ENCODE assay signal across 8 cellular contexts in genomic region chr2:64987963-64988419, GRCh38. TPM values are rescaled to one million over a fixed set of nuclear protein-coding genes. Genes with fewer than 3 reads are reported as not detected.
A peak's percentile ranks its signal among the peaks of the same experiment; 100 is the strongest.
DNase-seq lines count a peak whose midpoint lies in the region; ATAC-seq lines count a peak whose summit lies in the region.

No MANE protein-coding gene starts in this region.

- peaks cover 19 to 37% (median 30%) of the 10 kb centered on the region in 11 experiments; a peak in 17 of 22 replicates for H4K20me1 ChIP-seq in BLaER1 treated with 17β-estradiol and CSF1 and Interleukin-3, amounts not matched to agents 10 nM and 100 nM

- H3K9ac ChIP-seq in BLaER1 treated with 17β-estradiol and CSF1 and Interleukin-3, amounts not matched to agents 10 nM and 100 nM: peak overlapping the region; percentile 86 to 95 (median 92)
- H3K9ac ChIP-seq in HUES48 (ENCODE audit: low read depth, low read length): peak overlapping the region; percentile 62

- peaks cover 30 to 49% (median 42%) of the 10 kb centered on the region in 10 experiments for H3K4me1 ChIP-seq in BLaER1 treated with 17β-estradiol and CSF1 and Interleukin-3, amounts not matched to agents 10 nM and 100 nM
- H3K4me1 ChIP-seq in HUES48 (ENCODE audit: control insufficient read depth, insufficient read depth, low read length): no peaks in the 10 kb centered on the region; the same call in 1 of the 2 replicates

- no peaks in the 10 kb centered on the region for H3K9me3 ChIP-seq in BLaER1 treated with 17β-estradiol and CSF1 and Interleukin-3, amounts not matched to agents 10 nM and 100 nM (replicated peaks in 1 of 11)
- H3K9me3 ChIP-seq in HUES48 (ENCODE audit: control insufficient read depth, insufficient read depth, low read length): no peaks in the 10 kb centered on the region

- no peak for ATAC-seq in GM19023 (IDR thresholded peaks at IDR 0.05; ENCODE audit: unreplicated experiment)

- H3K4me3 ChIP-seq in BLaER1 treated with 17β-estradiol and CSF1 and Interleukin-3, amounts not matched to agents 10 nM and 100 nM: peak overlapping the region; percentile 71 to 93 (median 86)
- H3K4me3 ChIP-seq in HUES48 (ENCODE audit: low read depth, low read length): peak overlapping the region; percentile 68

- DNase-seq in iPS-NIHi7 (ENCODE audit: extremely low spot score) (peak; percentile 69), substantia nigra (lab: John Stamatoyannopoulos, UW) (no peak), NCI-H446 (lab: John Stamatoyannopoulos, UW) (no peak)
- no peak for DNase-seq in stimulated activated CD4-positive, alpha-beta T cell treated with anti-CD3 and anti-CD28 coated beads, Interleukin-2, amount 100 ng/mL, for 24 hours

- WGBS in adipose tissue, 3 donors: 2 to 5% (median 4%) methylated on average over 12 of the region's 12 CpGs

- H3K27me3 ChIP-seq in BLaER1 treated with 17β-estradiol and CSF1 and Interleukin-3, amounts not matched to agents 10 nM and 100 nM: no peaks in the 10 kb centered on the region
- peaks cover 69% of the 10 kb centered on the region for H3K27me3 ChIP-seq in HUES48 (ENCODE audit: control insufficient read depth, insufficient read depth, low read length)

- peaks cover 0 to 12% (median 7%) of the 10 kb centered on the region in 11 experiments; a peak in 9 of 22 replicates for H3K36me3 ChIP-seq in BLaER1 treated with 17β-estradiol and CSF1 and Interleukin-3, amounts not matched to agents 10 nM and 100 nM
- H3K36me3 ChIP-seq in HUES48 (ENCODE audit: control insufficient read depth, insufficient read depth, low read length): no peaks in the 10 kb centered on the region

- peak overlapping the region; percentile 85 to 98 (median 94) for H3K27ac ChIP-seq in BLaER1 treated with 17β-estradiol and CSF1 and Interleukin-3, amounts not matched to agents 10 nM and 100 nM
- H3K27ac ChIP-seq in HUES48 (ENCODE audit: low read depth, low read length): peak overlapping the region; percentile 26
- peak overlapping the region; percentile 60 for H3K27ac ChIP-seq in adipose tissue (ENCODE audit: low read depth, low read length)
- H3K27ac ChIP-seq in substantia nigra (ENCODE audit: low read depth, low read length, poor library complexity, severe bottlenecking): peak overlapping the region; percentile 92

- peak overlapping the region; percentile 87 to 100 (median 99) for H3K4me2 ChIP-seq in BLaER1 treated with 17β-estradiol and CSF1 and Interleukin-3, amounts not matched to agents 10 nM and 100 nM

RNA-seq across cellular contexts. Expression of gene SLC1A4, which starts 1.2 kb away (rescaled TPM):
- polyA plus RNA-seq in adipose tissue: 10 to 100 TPM in 1 of 3 donors, 1 to 10 TPM in 2; 3.1 to 30.9 (median 3.3) TPM

Comparison
In these comparisons a context has a peak if more than half of its experiments do, and no peak if none do; other contexts are left out.
1. H3K27ac ChIP-seq: peak in every context shown above with its lines; median percentile 94 in BLaER1 treated with 17β-estradiol and CSF1 and Interleukin-3, amounts not matched to agents 10 nM and 100 nM; 92 in substantia nigra; 60 in adipose tissue; 26 in HUES48.